In genomic region chrY:14525315-14525714, GRCh38 we compare ENCODE assay signal across 10 cellular contexts. TPM values are rescaled to one million over a fixed set of nuclear protein-coding genes. Genes with fewer than 3 reads are reported as not detected.
DNase-seq lines count a peak whose midpoint lies in the region; ATAC-seq and TF ChIP-seq lines count a peak whose summit lies in the region.
"Had no signal": no experiment of that assay in that cellular context is flagged by ENCODE, and none has a peak within 500 bp of the region (broad histone marks: within the 10 kb centered on the region; RNA-seq: fewer than 3 reads in every experiment).

No MANE protein-coding gene starts in this region.

- POLR2A ChIA-PET in SK-N-SH (lab: Yijun Ruan, JAX) = no interaction called here

- ATAC-seq in activated T-cell treated with anti-CD3 and anti-CD28 coated beads, Interleukin-2, amount 50 U/mL, for 72 hours (replicated peaks in 1 of 2) = peak in 1 of 2 donors; percentile 16

- H3K4me1 ChIP-seq in SK-N-SH (ENCODE audit: control insufficient read depth in 1 of 2, insufficient read depth in 2 of 2, low read depth in 1 of 2, low read length in 1 of 2) = no peaks in the 10 kb centered on the region

- H3K9me3 ChIP-seq in SK-N-SH = no peaks in the 10 kb centered on the region

- no peaks in the 10 kb centered on the region for H3K79me2 ChIP-seq in SK-N-SH (ENCODE audit: insufficient read depth)

- TF ChIP-seq EP300 in SK-N-SH (IDR thresholded peaks at IDR 0.05; ENCODE audit: borderline replicate concordance in 1 of 2, low read depth in 1 of 2, low read length in 1 of 2) = no peak

- no CpG with 5 or more reads among the region's 13 CpGs for WGBS in SK-N-SH (ENCODE audit: low lambda C conversion rate)

- H3K9me3 Mint-ChIP-seq in activated T-cell treated with anti-CD3 and anti-CD28 coated beads, Interleukin-2, amount 50 U/mL, for 72 hours = no peaks in the 10 kb centered on the region
- H3K9me3 Mint-ChIP-seq in osteocyte (ENCODE audit: unreplicated experiment) = no peaks in the 10 kb centered on the region

- H3K27ac ChIP-seq in skin epidermis (peak overlapping the region in 10 of 21 experiments; percentile 55 to 82 (median 78)), SK-N-SH (ENCODE audit: low read depth in 2 of 2, low read length in 1 of 2) (no peak overlapping the region)

- no peaks in the 10 kb centered on the region for H3F3A ChIP-seq in SK-N-SH (replicated peaks; ENCODE audit: insufficient read depth)

- no peaks in the 10 kb centered on the region for H4K20me1 ChIP-seq in SK-N-SH (ENCODE audit: insufficient read depth)

- H2AFZ ChIP-seq in SK-N-SH (ENCODE audit: low read depth) = no peak overlapping the region

- CTCF ChIA-PET in SK-N-SH (lab: Yijun Ruan, JAX) = no interaction called here

- H3K4me3 Mint-ChIP-seq in activated T-cell treated with anti-CD3 and anti-CD28 coated beads, Interleukin-2, amount 50 U/mL, for 72 hours = peak overlapping the region in 1 of 2 donors; percentile 84
- no peak overlapping the region for H3K4me3 Mint-ChIP-seq in osteocyte (ENCODE audit: unreplicated experiment)

- DNase-seq in activated T-cell treated with anti-CD3 and anti-CD28 coated beads, Interleukin-2, amount 50 U/mL, for 72 hours = peak in 1 of 2 donors; percentile 1
- no peak for DNase-seq in activated T-cell treated with anti-CD3 and anti-CD28 coated beads, Interleukin-2, amount 50 U/mL, for 48 hours
- DNase-seq in NCI-H2196 (lab: John Stamatoyannopoulos, UW; ENCODE audit: unreplicated experiment) (peak; percentile 11), epithelial cell of esophagus (ENCODE audit: low read depth) (peak; percentile 16), SK-N-SH (no peak), AG08395 (ENCODE audit: low spot score) (no peak), osteocyte (ENCODE audit: extremely low spot score, unreplicated experiment) (no peak)
- DNase-seq: RPMI8226; stimulated activated naive CD4-positive, alpha-beta T cell treated with Interleukin-2 at 50 U/mL for 16 hours had no signal

- H3K9me2 ChIP-seq in SK-N-SH = no peaks in the 10 kb centered on the region

- H3K27me3 Mint-ChIP-seq in activated T-cell treated with anti-CD3 and anti-CD28 coated beads, Interleukin-2, amount 50 U/mL, for 72 hours (ENCODE audit: low read depth) = no peaks in the 10 kb centered on the region
- no peaks in the 10 kb centered on the region for H3K27me3 Mint-ChIP-seq in osteocyte (ENCODE audit: unreplicated experiment)

- H3K27me3 ChIP-seq in SK-N-SH (ENCODE audit: insufficient read depth) = no peaks in the 10 kb centered on the region

- H3K4me1 Mint-ChIP-seq in activated T-cell treated with anti-CD3 and anti-CD28 coated beads, Interleukin-2, amount 50 U/mL, for 72 hours (ENCODE audit: low read depth) = no peaks in the 10 kb centered on the region
- H3K4me1 Mint-ChIP-seq in osteocyte (ENCODE audit: unreplicated experiment) = no peaks in the 10 kb centered on the region

- H3K36me3 ChIP-seq in SK-N-SH (replicated peaks in 1 of 2; ENCODE audit: control insufficient read depth in 1 of 2, insufficient read depth in 2 of 2, low read length in 1 of 2) = no peaks in the 10 kb centered on the region

- H3K4me2 ChIP-seq in SK-N-SH = no peak overlapping the region

- H3K9ac ChIP-seq in SK-N-SH = no peak overlapping the region

- no peaks in the 10 kb centered on the region for H3K36me3 Mint-ChIP-seq in activated T-cell treated with anti-CD3 and anti-CD28 coated beads, Interleukin-2, amount 50 U/mL, for 72 hours (ENCODE audit: insufficient read depth in 2 of 2)
- H3K36me3 Mint-ChIP-seq in osteocyte (ENCODE audit: unreplicated experiment) = no peaks in the 10 kb centered on the region

- peak overlapping the region; percentile 67 for H3K4me3 ChIP-seq in epithelial cell of esophagus (ENCODE audit: low read length)
- H3K4me3 ChIP-seq in skin epidermis = peak overlapping the region in 6 of 7 experiments; percentile 48 to 57 (median 52)
- no peak overlapping the region for H3K4me3 ChIP-seq in SK-N-SH (ENCODE audit: low read depth in 2 of 2, low read length in 1 of 2)

- TF ChIP-seq CTCF in epithelial cell of esophagus (IDR thresholded peaks at IDR 0.05; ENCODE audit: insufficient read depth, low read depth, low read length, missing control alignments) = peak; percentile 36
- no peak for TF ChIP-seq CTCF in SK-N-SH (IDR thresholded peaks at IDR 0.05)
- TF ChIP-seq CTCF in osteocyte (IDR thresholded peaks at IDR 0.05) = no peak

- peak overlapping the region; percentile 90 for H3K27ac Mint-ChIP-seq in activated T-cell treated with anti-CD3 and anti-CD28 coated beads, Interleukin-2, amount 50 U/mL, for 72 hours
- no peak overlapping the region for H3K27ac Mint-ChIP-seq in osteocyte (ENCODE audit: unreplicated experiment)

- TF ChIP-seq RAD21 in SK-N-SH (IDR thresholded peaks at IDR 0.05; ENCODE audit: low read length) = no peak

TF ChIP-seq in SK-N-SH, 30 proteins besides CTCF, POLR2A, EP300 and RAD21:
- TF ChIP-seq SMC3 (IDR thresholded peaks at IDR 0.05; ENCODE audit: low read depth, low read length) (no peak), CHD2 (IDR thresholded peaks at IDR 0.05; ENCODE audit: low read length, partially characterized antibody) (no peak), NRF1 (IDR thresholded peaks at IDR 0.05; ENCODE audit: low read depth, low read length) (no peak), NFIC (IDR thresholded peaks at IDR 0.05; ENCODE audit: borderline replicate concordance) (no peak), YY1 (IDR thresholded peaks at IDR 0.05; ENCODE audit: low read depth) (no peak), MAX (IDR thresholded peaks at IDR 0.05; ENCODE audit: low read depth) (no peak), MEF2A (IDR thresholded peaks at IDR 0.05; ENCODE audit: borderline replicate concordance, low read depth) (no peak), FOXM1 (IDR thresholded peaks at IDR 0.05; ENCODE audit: low read depth) (no peak), SIN3A (IDR thresholded peaks at IDR 0.05; ENCODE audit: borderline replicate concordance, low read depth, low read length) (no peak), FOXJ3 (CRISPR knock-in tag; IDR thresholded peaks at IDR 0.05) (no peak), USF1 (IDR thresholded peaks at IDR 0.05; ENCODE audit: borderline replicate concordance, low read depth) (no peak), PBX3 (IDR thresholded peaks at IDR 0.05) (no peak), USF2 (IDR thresholded peaks at IDR 0.05; ENCODE audit: borderline replicate concordance, low read depth, low read length) (no peak), RFX5 (IDR thresholded peaks at IDR 0.05; ENCODE audit: low read length) (no peak), POLR2AphosphoS5 (IDR thresholded peaks at IDR 0.05; ENCODE audit: low read depth, low read length) (no peak), GABPA (IDR thresholded peaks at IDR 0.05; ENCODE audit: low read depth) (no peak), EZH2phosphoT487 (IDR thresholded peaks at IDR 0.05; ENCODE audit: borderline replicate concordance, low read depth) (no peak), RXRA (IDR thresholded peaks at IDR 0.05; ENCODE audit: borderline replicate concordance, low read depth) (no peak)

RNA-seq across cellular contexts. Expression of gene NLGN4Y, which starts 1.0 kb away (rescaled TPM):
- total RNA-seq in activated T-cell treated with anti-CD3 and anti-CD28 coated beads, Interleukin-2, amount 50 U/mL, for 72 hours = 1 to 10 TPM in 1 of 2 donors, not detected in 1; 3.1 TPM
- not detected in 2 replicates for polyA plus RNA-seq in SK-N-SH (2012; rRNA removed)
- polyA plus RNA-seq in SK-N-SH (2012; cell fraction: cytosol; rRNA removed) = not detected in 2 replicates
- not detected in 2 replicates for polyA plus RNA-seq in SK-N-SH (2012; cell fraction: nucleus; rRNA removed)
- not detected in 2 replicates for total RNA-seq in osteocyte

Comparison
In these comparisons a context has a peak if more than half of its experiments do, and no peak if none do; other contexts are left out.
1. DNase-seq: peak in NCI-H2196 (single experiment) and epithelial cell of esophagus (single experiment); none in activated T-cell treated with anti-CD3 and anti-CD28 coated beads, Interleukin-2, amount 50 U/mL, for 48 hours (0 of 2), SK-N-SH (single experiment), AG08395 (single experiment) and osteocyte (single experiment).
2. H3K4me3 ChIP-seq: peak in epithelial cell of esophagus (single experiment) and skin epidermis (6 of 7); none in SK-N-SH (0 of 2).